In the genomic region with DNA sequence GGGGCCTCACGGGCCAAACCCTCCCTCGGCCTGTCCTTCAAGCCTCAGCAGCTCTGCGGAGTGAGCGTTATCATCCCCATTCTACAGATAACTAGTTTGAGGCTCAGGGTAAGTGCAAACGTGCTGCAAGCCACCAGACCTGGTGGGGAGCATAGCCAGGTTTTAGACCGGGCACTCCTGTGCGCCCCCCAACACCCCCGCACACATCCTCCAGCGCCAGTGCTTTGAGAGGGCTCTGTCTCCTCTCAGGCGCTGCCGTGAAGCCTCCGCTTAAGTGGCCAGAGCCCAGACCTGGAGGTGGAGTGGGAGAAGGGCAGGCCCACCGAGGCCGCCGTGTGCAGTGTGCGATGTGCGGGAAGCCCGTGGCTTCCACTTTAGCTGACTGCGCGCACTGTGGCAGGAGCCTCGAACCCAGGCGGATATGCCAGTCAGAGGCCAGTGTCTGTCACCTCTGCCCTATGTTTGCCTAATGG, we compare ENCODE assay signal across 9 cellular contexts. TPM values are rescaled to one million over a fixed set of nuclear protein-coding genes. Genes with fewer than 3 reads are reported as not detected.
DNase-seq lines count a peak whose midpoint lies in the region; ATAC-seq and TF ChIP-seq lines count a peak whose summit lies in the region.
"Had no signal": no experiment of that assay in that cellular context is flagged by ENCODE, and none has a peak within 500 bp of the region (broad histone marks: within the 10 kb centered on the region; RNA-seq: fewer than 3 reads in every experiment).

No MANE protein-coding gene starts in this region.

- intact Hi-C loops in MCF 10A (cut with micrococcal nuclease): loop anchor here (5.0 kb wide), 1 partner anchor 383 kb away; no protein-coding TSS in a partner anchor

- no peak overlapping the region for H3K23ac ChIP-seq in H9 (ENCODE audit: insufficient read length, low read depth, low read length)

- H4K20me1 ChIP-seq in neural progenitor cell (ENCODE audit: low read depth) (peaks cover 36% of the 10 kb centered on the region), H9 (ENCODE audit: control insufficient read depth, insufficient read depth, insufficient read length) (no peaks in the 10 kb centered on the region)

- peaks cover 86% of the 10 kb centered on the region for H3K79me2 ChIP-seq in neural progenitor cell (ENCODE audit: low read depth)
- H3K79me2 ChIP-seq in H9 (ENCODE audit: insufficient read depth, low read length): peaks cover 25% of the 10 kb centered on the region; the same call in 1 of the 2 replicates

- H2BK5ac ChIP-seq in H9 (ENCODE audit: insufficient read length, low read length): no peak overlapping the region

- no peak overlapping the region for H4K5ac ChIP-seq in H9 (ENCODE audit: insufficient read length, low read depth, low read length)

- ATAC-seq in HG03520 (IDR thresholded peaks at IDR 0.05; ENCODE audit: unreplicated experiment): peak; percentile 1

- H3K36me3 Mint-ChIP-seq in CD8-positive, alpha-beta memory T cell: peaks cover 0 to 58% (median 8%) of the 10 kb centered on the region in 3 donors
- H3K36me3 Mint-ChIP-seq in MCF 10A (ENCODE audit: insufficient read depth, unreplicated experiment) (peaks cover 48% of the 10 kb centered on the region), neural progenitor cell (peaks cover 8% of the 10 kb centered on the region), H9 (ENCODE audit: insufficient read depth in 1 of 3, low read depth in 3 of 3) (peaks cover 4 to 43% (median 26%) of the 10 kb centered on the region in 3 experiments)

- peak overlapping the region; percentile 88 for H3K4me3 ChIP-seq in CD8-positive, alpha-beta memory T cell (ENCODE audit: low read length)
- no peak overlapping the region for H3K4me3 ChIP-seq in neural progenitor cell

- no peak overlapping the region for H3K56ac ChIP-seq in H9 (ENCODE audit: insufficient read length, low read depth, low read length)

- no peak overlapping the region for H2BK12ac ChIP-seq in H9 (ENCODE audit: insufficient read length, low read depth, low read length)

- peaks cover 27% of the 10 kb centered on the region for H3F3A ChIP-seq in neural progenitor cell (ENCODE audit: low read depth)

- TF ChIP-seq CTCF in MCF 10A (IDR thresholded peaks at IDR 0.05; ENCODE audit: unreplicated experiment) (no peak), neural progenitor cell (IDR thresholded peaks at IDR 0.05) (no peak), H9 (conservative IDR thresholded peaks at IDR 0.05) (no peak)

- H3K9me3 ChIP-seq in CD8-positive, alpha-beta memory T cell (ENCODE audit: low read length): no peaks in the 10 kb centered on the region
- H3K9me3 ChIP-seq in neural progenitor cell (ENCODE audit: low read depth): no peaks in the 10 kb centered on the region
- H3K9me3 ChIP-seq in H9 (ENCODE audit: control insufficient read depth, low read depth, low read length): no peaks in the 10 kb centered on the region

- H3K4me3 Mint-ChIP-seq in CD8-positive, alpha-beta memory T cell: peak overlapping the region; percentile 89 to 100 (median 96)
- H3K4me3 Mint-ChIP-seq in MCF 10A (ENCODE audit: unreplicated experiment): peak overlapping the region; percentile 75
- peak overlapping the region; percentile 75 for H3K4me3 Mint-ChIP-seq in neural progenitor cell
- H3K4me3 Mint-ChIP-seq in H9: peak overlapping the region in 1 of 2 experiments; percentile 22; a peak in 1 of 5 replicates

- H3K4me1 Mint-ChIP-seq in CD8-positive, alpha-beta memory T cell: peaks cover 79 to 84% (median 80%) of the 10 kb centered on the region in 3 donors
- H3K4me1 Mint-ChIP-seq in MCF 10A (ENCODE audit: insufficient read depth, unreplicated experiment) (peaks cover 61% of the 10 kb centered on the region), neural progenitor cell (peaks cover 56% of the 10 kb centered on the region), H9 (peaks cover 64 to 68% of the 10 kb centered on the region in 2 experiments)

- no CpG with 5 or more reads among the region's 22 CpGs for WGBS in H9 (ENCODE audit: extremely low coverage, insufficient read length, low lambda C conversion rate)

- peaks cover 82% of the 10 kb centered on the region for H3K4me1 ChIP-seq in CD8-positive, alpha-beta memory T cell (ENCODE audit: insufficient read depth, low read length)
- peaks cover 33% of the 10 kb centered on the region for H3K4me1 ChIP-seq in neural progenitor cell
- peaks cover 15% of the 10 kb centered on the region for H3K4me1 ChIP-seq in H9 (ENCODE audit: insufficient read depth, low read length)

- peak in 4 of 5 donors; percentile 16 to 66 (median 35) for DNase-seq in CD8-positive, alpha-beta memory T cell
- DNase-seq in MCF 10A (ENCODE audit: unreplicated experiment) (no peak), neural progenitor cell (ENCODE audit: low spot score) (no peak), H9 (no peak), NCI-H1105 (lab: John Stamatoyannopoulos, UW) (no peak), NCI-H2227 (lab: John Stamatoyannopoulos, UW; ENCODE audit: unreplicated experiment) (no peak)
- DNase-seq in activated CD4-positive, CD25-positive, alpha-beta regulatory T cell (lab: John Stamatoyannopoulos, UW): no peak
- DNase-seq: NCI-H526 treated with DMSO at 0.1 percent for 48 hours had no signal

- H3K9me3 Mint-ChIP-seq in CD8-positive, alpha-beta memory T cell: no peaks in the 10 kb centered on the region
- H3K9me3 Mint-ChIP-seq in MCF 10A (ENCODE audit: unreplicated experiment) (no peaks in the 10 kb centered on the region), neural progenitor cell (no peaks in the 10 kb centered on the region), H9 (no peaks in the 10 kb centered on the region)

- no peak overlapping the region for H3K4ac ChIP-seq in H9 (ENCODE audit: low read depth, low read length)

- H2AK5ac ChIP-seq in H9 (ENCODE audit: insufficient read length, low read length): no peak overlapping the region

- no peak overlapping the region for H2BK15ac ChIP-seq in H9 (ENCODE audit: low read depth, low read length)

- peaks cover 0 to 2% of the 10 kb centered on the region in 2 donors for H3K27me3 Mint-ChIP-seq in CD8-positive, alpha-beta memory T cell
- no peaks in the 10 kb centered on the region for H3K27me3 Mint-ChIP-seq in MCF 10A (ENCODE audit: insufficient read depth, unreplicated experiment)
- H3K27me3 Mint-ChIP-seq in neural progenitor cell (ENCODE audit: insufficient read depth, low read depth): peaks cover 4% of the 10 kb centered on the region
- no peaks in the 10 kb centered on the region for H3K27me3 Mint-ChIP-seq in H9 (ENCODE audit: low read depth)

- no peak overlapping the region for H4K91ac ChIP-seq in H9 (ENCODE audit: insufficient read length, low read depth, low read length)

- no peak overlapping the region for H3K9ac ChIP-seq in neural progenitor cell
- no peak overlapping the region for H3K9ac ChIP-seq in H9 (ENCODE audit: extremely low read depth, insufficient read length, low read length)

- H3K14ac ChIP-seq in H9 (ENCODE audit: insufficient read depth, low read length): no peak overlapping the region

- no peak overlapping the region for H2AFZ ChIP-seq in neural progenitor cell (replicated peaks)
- no peak overlapping the region for H2AFZ ChIP-seq in H9 (ENCODE audit: low read length)

- no peak overlapping the region for H4K8ac ChIP-seq in H9 (replicated peaks; ENCODE audit: insufficient read length, low read depth, low read length)

- POLR2A ChIA-PET in CD8-positive, alpha-beta memory T cell (lab: Charles Lee): interaction anchor here (0.5 to 6.0 kb wide), 6 partner anchors 8 to 750 kb away, joined by 3 to 62 read pairs (median 20); a partner anchor contains a TSS
- POLR2A ChIA-PET in MCF 10A (lab: Yijun Ruan, JAX): interaction anchor here (1.3 kb wide), 2 partner anchors 48 to 65 kb away, joined by 3 read pairs; no protein-coding TSS in a partner anchor

- peak overlapping the region; percentile 86 for H3K27ac ChIP-seq in CD8-positive, alpha-beta memory T cell (ENCODE audit: low read depth, low read length)
- no peak overlapping the region for H3K27ac ChIP-seq in neural progenitor cell
- H3K27ac ChIP-seq in H9 (ENCODE audit: insufficient read length, low read depth, low read length): no peak overlapping the region

- BruUV-seq in MCF 10A (replicated peaks; lab: Mats Ljungman, UMichigan): no TSS peak

- H3T11ph ChIP-seq in H9 (ENCODE audit: low read length): no peak overlapping the region

- H3K23me2 ChIP-seq in H9 (ENCODE audit: insufficient read length, low read depth, low read length, poor library complexity, severe bottlenecking): no peaks in the 10 kb centered on the region

- no peak overlapping the region for H2BK20ac ChIP-seq in H9 (ENCODE audit: low read depth, low read length, poor library complexity, severe bottlenecking)

- peak overlapping the region; percentile 84 to 97 (median 95) for H3K27ac Mint-ChIP-seq in CD8-positive, alpha-beta memory T cell
- no peak overlapping the region for H3K27ac Mint-ChIP-seq in MCF 10A (ENCODE audit: low read depth, unreplicated experiment)
- no peak overlapping the region for H3K27ac Mint-ChIP-seq in neural progenitor cell
- H3K27ac Mint-ChIP-seq in H9: no peak overlapping the region

- no peaks in the 10 kb centered on the region for H3K27me3 ChIP-seq in CD8-positive, alpha-beta memory T cell (ENCODE audit: insufficient read depth, low read length, poor library complexity, severe bottlenecking)
- H3K27me3 ChIP-seq in neural progenitor cell (no peaks in the 10 kb centered on the region), H9 (ENCODE audit: insufficient read depth, low read length) (no peaks in the 10 kb centered on the region)

- peaks cover 6% of the 10 kb centered on the region for H3K79me1 ChIP-seq in H9 (ENCODE audit: insufficient read depth, low read depth, low read length, poor library complexity, severe bottlenecking)

- CTCF ChIA-PET in CD8-positive, alpha-beta memory T cell (lab: Charles Lee): interaction anchor here (1.1 to 2.7 kb wide), 8 partner anchors 8 to 65 kb away, joined by 3 to 16 read pairs (median 6); a partner anchor contains a TSS
- CTCF ChIA-PET in MCF 10A (lab: Yijun Ruan, JAX): interaction anchor here (0.5 to 0.6 kb wide), 3 partner anchors 371 to 478 kb away, joined by 3 to 6 read pairs (median 4); no protein-coding TSS in a partner anchor

- no peak overlapping the region for H2BK120ac ChIP-seq in H9 (ENCODE audit: low read depth, low read length, poor library complexity, severe bottlenecking)

- no peak overlapping the region for H3K18ac ChIP-seq in H9 (ENCODE audit: insufficient read length, low read depth, low read length)

- H3K36me3 ChIP-seq in CD8-positive, alpha-beta memory T cell (ENCODE audit: insufficient read depth, low read length): peaks cover 16% of the 10 kb centered on the region
- H3K36me3 ChIP-seq in neural progenitor cell: no peaks in the 10 kb centered on the region

- H3K4me2 ChIP-seq in neural progenitor cell (no peak overlapping the region), H9 (ENCODE audit: insufficient read depth, insufficient read length, low read length) (no peak overlapping the region)

RNA-seq across cellular contexts. Expression of a gene that starts 1.6 kb away (rescaled TPM):
- total RNA-seq in CD8-positive, alpha-beta memory T cell: 100 to 1,000 TPM; 125 to 132 TPM
- polyA plus RNA-seq in CD8-positive, alpha-beta memory T cell: 157 TPM
- 135 and 150 TPM in 2 replicates for total RNA-seq in MCF 10A (2022)
- total RNA-seq in neural progenitor cell (ENCODE audit: low replicate concordance): 31.8 and 67.8 TPM in 2 replicates
- 72.2 and 72.7 TPM in 2 replicates for total RNA-seq in H9 (2021)

RNA-seq across cellular contexts. Expression of a gene that starts 56.9 kb away (rescaled TPM):
- total RNA-seq in CD8-positive, alpha-beta memory T cell: 10 to 100 TPM; 27.6 to 34.1 TPM
- 20.1 TPM for polyA plus RNA-seq in CD8-positive, alpha-beta memory T cell
- 31.2 and 36.9 TPM in 2 replicates for total RNA-seq in MCF 10A (2022)
- total RNA-seq in neural progenitor cell (ENCODE audit: low replicate concordance): 47.2 and 65.4 TPM in 2 replicates
- total RNA-seq in H9 (2021): 16.2 and 19.6 TPM in 2 replicates

Comparison
In these comparisons a context has a peak if more than half of its experiments do, and no peak if none do; other contexts are left out.
1. DNase-seq: peak in CD8-positive, alpha-beta memory T cell (4 of 5); none in MCF 10A (single experiment), neural progenitor cell (single experiment), H9 (single experiment), NCI-H1105 (single experiment), activated CD4-positive, CD25-positive, alpha-beta regulatory T cell (0 of 4) and NCI-H2227 (single experiment).
2. H3K27ac Mint-ChIP-seq: peak in CD8-positive, alpha-beta memory T cell (8 of 8); none in MCF 10A (single experiment), neural progenitor cell (single experiment) and H9 (0 of 3).